In the genomic region with DNA sequence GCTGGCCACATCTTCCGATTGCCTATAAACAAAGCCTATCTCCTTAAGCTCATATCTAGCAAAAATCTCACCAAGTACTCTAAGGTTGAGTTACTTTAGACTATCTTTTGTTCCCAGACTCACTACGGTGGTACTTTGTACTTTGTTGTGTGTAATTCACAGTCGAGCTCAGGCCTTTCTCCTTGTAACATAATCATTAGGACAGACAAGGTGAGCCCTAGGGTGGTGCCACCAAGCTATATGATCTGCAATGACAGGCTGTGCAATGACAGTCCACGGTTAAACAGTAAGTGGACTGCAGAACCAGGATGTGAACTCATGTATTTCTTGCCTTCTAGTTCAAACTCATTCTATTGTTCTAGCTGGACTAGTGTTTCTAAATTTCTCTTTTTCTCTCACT, we compare ENCODE assay signal across 31 cellular contexts.
"Had no signal": no experiment of that assay in that cellular context is flagged by ENCODE, and none has a peak within 500 bp of the region (broad histone marks: within the 10 kb centered on the region; RNA-seq: fewer than 3 reads in every experiment).

No MANE protein-coding gene starts in this region.

- H3K4me1 ChIP-seq: parathyroid adenoma, psoas muscle, right lobe of liver, sigmoid colon, spleen, suprapubic skin, testis, tibial artery, transverse colon, upper lobe of right lung, uterus had no signal

- H3K36me3 ChIP-seq: neural progenitor cell, ovary, right lobe of liver, sigmoid colon, spleen, suprapubic skin, tibial artery, transverse colon, upper lobe of right lung, uterus had no signal

- H3K79me2 ChIP-seq: parathyroid adenoma had no signal

- H3K4me1 Mint-ChIP-seq: natural killer cell; stimulated activated memory B cell treated with anti-CD40 and anti-IgM and Interleukin-4, amounts not matched to agents 10 μg/mL and 1 μg/mL and 100 μg/mL, for 72 hours; stimulated activated naive CD8-positive, alpha-beta T cell treated with anti-CD3 and anti-CD28 coated beads, Interleukin-15, amount 100 ng/mL, for 72 hours had no signal

- H3K27ac ChIP-seq: neural progenitor cell, ovary, parathyroid adenoma, psoas muscle, right lobe of liver, sigmoid colon, spleen, suprapubic skin, testis, tibial artery, transverse colon, upper lobe of right lung, uterus had no signal

- H3K27ac Mint-ChIP-seq: natural killer cell; nephron; neural progenitor cell; progenitor cell of endocrine pancreas; stimulated activated memory B cell treated with anti-CD40 and anti-IgM and Interleukin-4, amounts not matched to agents 10 μg/mL and 1 μg/mL and 100 μg/mL, for 72 hours; stimulated activated naive CD8-positive, alpha-beta T cell treated with anti-CD3 and anti-CD28 coated beads, Interleukin-15, amount 100 ng/mL, for 72 hours; type B pancreatic cell had no signal

- H3K36me3 Mint-ChIP-seq: natural killer cell; neural progenitor cell; stimulated activated memory B cell treated with anti-CD40 and anti-IgM and Interleukin-4, amounts not matched to agents 10 μg/mL and 1 μg/mL and 100 μg/mL, for 72 hours; type B pancreatic cell had no signal

- H3K9me3 ChIP-seq: ovary, psoas muscle, right lobe of liver, sigmoid colon, spleen, suprapubic skin, testis, tibial artery, transverse colon, upper lobe of right lung, uterus had no signal

- H3K4me3 Mint-ChIP-seq: natural killer cell; nephron; neural progenitor cell; stimulated activated memory B cell treated with anti-CD40 and anti-IgM and Interleukin-4, amounts not matched to agents 10 μg/mL and 1 μg/mL and 100 μg/mL, for 72 hours; stimulated activated naive CD8-positive, alpha-beta T cell treated with anti-CD3 and anti-CD28 coated beads, Interleukin-15, amount 100 ng/mL, for 72 hours; type B pancreatic cell had no signal

- H3K4me2 ChIP-seq: neural progenitor cell, smooth muscle cell had no signal

- DNase-seq: natural killer cell; occipital lobe; ovary; posterior cingulate gyrus; psoas muscle; right cardiac atrium; sigmoid colon; spleen; stimulated activated CD4-positive, alpha-beta T cell treated with anti-CD3 and anti-CD28 coated beads, Interleukin-12 subunit alpha, Interleukin-12 subunit beta, amount 100 ng/mL, for 4 hours; stimulated activated CD4-positive, alpha-beta T cell treated with anti-CD3 and anti-CD28 coated beads, Interleukin-1b, Interleukin-23, amount 100 ng/mL, for 48 hours; stimulated activated CD4-positive, alpha-beta T cell treated with anti-CD3 and anti-CD28 coated beads, Interleukin-4, amount 100 ng/mL, for 1 hour; stimulated activated CD4-positive, alpha-beta T cell treated with anti-CD3 and anti-CD28 coated beads, Interleukin-4, amount 100 ng/mL, for 4 hours; stimulated activated CD8-positive, alpha-beta memory T cell treated with anti-CD3 and anti-CD28 coated beads, Interleukin-4, amount 100 ng/mL, for 48 hours; stimulated activated naive CD4-positive, alpha-beta T cell; stimulated activated naive CD8-positive, alpha-beta T cell treated with anti-CD3 and anti-CD28 coated beads, Interleukin-15, amount 100 ng/mL, for 72 hours; stimulated activated naive CD8-positive, alpha-beta T cell treated with anti-CD3 and anti-CD28 coated beads, Interleukin-15, Interleukin-2, amounts not matched to agents 100 U/mL and 50 U/mL, for 24 hours; substantia nigra; testis; tibial artery; transverse colon; upper lobe of right lung; uterus had no signal

- H3K27me3 ChIP-seq: neural progenitor cell, ovary, right lobe of liver, sigmoid colon, spleen, suprapubic skin, testis, tibial artery, transverse colon, upper lobe of right lung, uterus had no signal

- ATAC-seq: natural killer cell; psoas muscle; right cardiac atrium; right lobe of liver; stimulated activated memory B cell treated with anti-CD40 and anti-IgM and Interleukin-4, amounts not matched to agents 10 μg/mL and 1 μg/mL and 100 μg/mL, for 72 hours; stimulated activated naive CD8-positive, alpha-beta T cell treated with anti-CD3 and anti-CD28 coated beads, Interleukin-15, amount 100 ng/mL, for 72 hours; stimulated activated naive CD8-positive, alpha-beta T cell treated with anti-CD3 and anti-CD28 coated beads, Interleukin-15, Interleukin-2, amounts not matched to agents 100 U/mL and 50 U/mL, for 24 hours; upper lobe of right lung had no signal

- H3K9ac ChIP-seq: neural progenitor cell, parathyroid adenoma had no signal

- H3K4me3 ChIP-seq: neural progenitor cell, ovary, psoas muscle, right lobe of liver, sigmoid colon, smooth muscle cell, spleen, suprapubic skin, testis, tibial artery, transverse colon, upper lobe of right lung, uterus had no signal

- H3K9me3 Mint-ChIP-seq: nephron; neural progenitor cell; stimulated activated memory B cell treated with anti-CD40 and anti-IgM and Interleukin-4, amounts not matched to agents 10 μg/mL and 1 μg/mL and 100 μg/mL, for 72 hours; stimulated activated naive CD8-positive, alpha-beta T cell treated with anti-CD3 and anti-CD28 coated beads, Interleukin-15, amount 100 ng/mL, for 72 hours had no signal

- H2AFZ ChIP-seq: neural progenitor cell, parathyroid adenoma had no signal

- H3K27me3 Mint-ChIP-seq: stimulated activated naive CD8-positive, alpha-beta T cell treated with anti-CD3 and anti-CD28 coated beads, Interleukin-15, amount 100 ng/mL, for 72 hours had no signal
